ENCODE assay signal across 1 cellular context in the genomic region with DNA sequence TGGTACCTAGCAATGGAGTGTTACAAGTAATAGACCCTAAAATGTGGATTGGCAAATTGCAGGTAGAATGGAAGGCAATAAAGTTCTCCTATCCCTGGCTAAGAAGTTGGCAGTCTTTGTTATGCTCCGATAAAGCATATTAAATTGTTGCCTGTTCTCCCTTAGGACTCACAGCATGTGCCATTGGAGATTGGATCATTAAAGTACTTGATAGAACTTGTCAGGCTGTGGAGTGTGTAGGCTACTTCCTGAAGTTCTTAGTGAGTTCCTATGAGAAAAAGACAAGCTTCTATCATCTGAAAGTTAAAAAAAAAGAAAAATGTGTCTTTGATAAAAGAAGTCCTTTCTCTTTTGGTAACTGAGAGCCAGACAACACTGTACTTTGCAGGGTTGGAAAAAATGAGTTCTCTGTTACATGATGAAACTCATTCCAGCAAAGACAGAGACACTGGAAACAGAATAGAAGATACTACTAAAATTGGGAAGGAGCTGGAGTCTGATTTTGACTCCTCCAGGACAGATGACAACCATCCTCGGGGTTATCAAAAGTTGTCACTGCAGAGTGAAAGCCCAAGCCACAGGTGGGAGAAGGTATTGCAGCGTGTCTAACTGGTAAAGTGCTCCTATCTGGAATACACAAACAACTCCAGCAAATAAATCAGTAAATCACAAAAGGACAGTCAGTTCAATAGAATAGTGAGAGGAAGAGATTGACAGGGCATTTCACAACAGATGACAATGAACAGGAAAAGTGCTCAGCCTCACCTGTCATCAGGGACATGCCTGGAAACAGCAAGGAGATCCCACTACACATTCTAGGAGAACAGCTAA.
TF ChIP-seq lines count a peak whose summit lies in the region.

No MANE protein-coding gene starts in this region.

TF ChIP-seq in HepG2, 621 proteins besides CTCF, POLR2A, EP300 and RAD21 (continued from another document):
- TF ChIP-seq ZNF362 (CRISPR knock-in tag; IDR thresholded peaks at IDR 0.05; ENCODE audit: borderline replicate concordance) (no peak), SATB2 (CRISPR knock-in tag; IDR thresholded peaks at IDR 0.05) (no peak), ZNF180 (CRISPR knock-in tag; IDR thresholded peaks at IDR 0.05; ENCODE audit: borderline replicate concordance, low read depth) (no peak), ZFP36 (IDR thresholded peaks at IDR 0.05; ENCODE audit: borderline replicate concordance, low read depth, low read length, partially characterized antibody) (no peak), FIP1L1 (IDR thresholded peaks at IDR 0.05; ENCODE audit: borderline replicate concordance, insufficient read depth, low read depth, low read length) (no peak), MAF1 (CRISPR knock-in tag; IDR thresholded peaks at IDR 0.05; ENCODE audit: borderline replicate concordance) (no peak), PBX2 (CRISPR knock-in tag; IDR thresholded peaks at IDR 0.05) (no peak), GATAD1 (CRISPR knock-in tag; IDR thresholded peaks at IDR 0.05) (no peak), ZNF660 (CRISPR knock-in tag; IDR thresholded peaks at IDR 0.05; ENCODE audit: borderline replicate concordance, low read depth) (no peak), ZNF552 (CRISPR knock-in tag; IDR thresholded peaks at IDR 0.05; ENCODE audit: borderline replicate concordance) (no peak), TP53 (CRISPR knock-in tag; conservative IDR thresholded peaks at IDR 0.05) (no peak)
